8 cellular contexts compared by ENCODE assay signal in genomic region chr21:41678944-41679343, GRCh38.
DNase-seq lines count a peak whose midpoint lies in the region; ATAC-seq and TF ChIP-seq lines count a peak whose summit lies in the region.

No MANE protein-coding gene starts in this region.

- H3K36me3 ChIP-seq in breast epithelium (no peaks in the 10 kb centered on the region), iPS-20b (ENCODE audit: insufficient read depth, low read depth, low read length) (no peaks in the 10 kb centered on the region)

- H3K4me1 ChIP-seq in breast epithelium (peaks cover 0 to 9% of the 10 kb centered on the region in 2 donors), iPS-20b (ENCODE audit: insufficient read depth, low read length) (peaks cover 10% of the 10 kb centered on the region)

- no peak overlapping the region for H3K4me3 Mint-ChIP-seq in activated CD8-positive, alpha-beta T cell treated with anti-CD3 and anti-CD28 coated beads for 36 hours
- no peak overlapping the region for H3K4me3 Mint-ChIP-seq in activated CD8-positive, alpha-beta T cell treated with anti-CD3 and anti-CD28 coated beads, Interleukin-2, amount 10 ng/mL, durations not matched to agents 7 days and 5 days

- H3K27ac Mint-ChIP-seq in activated CD8-positive, alpha-beta T cell treated with anti-CD3 and anti-CD28 coated beads for 36 hours = no peak overlapping the region
- no peak overlapping the region for H3K27ac Mint-ChIP-seq in activated CD8-positive, alpha-beta T cell treated with anti-CD3 and anti-CD28 coated beads, Interleukin-2, amount 10 ng/mL, durations not matched to agents 7 days and 5 days

- intact Hi-C loops in activated CD8-positive, alpha-beta T cell treated with anti-CD3 and anti-CD28 coated beads for 36 hours (cut with micrococcal nuclease) = no loop called here
- intact Hi-C loops in breast epithelium (cut with DNase I; ENCODE audit: low total_unique reads) = no loop called here

- no peaks in the 10 kb centered on the region for H3K4me1 Mint-ChIP-seq in activated CD8-positive, alpha-beta T cell treated with anti-CD3 and anti-CD28 coated beads for 36 hours (ENCODE audit: low read depth)
- no peaks in the 10 kb centered on the region for H3K4me1 Mint-ChIP-seq in activated CD8-positive, alpha-beta T cell treated with anti-CD3 and anti-CD28 coated beads, Interleukin-2, amount 10 ng/mL, durations not matched to agents 7 days and 5 days (ENCODE audit: low read depth)

- no peaks in the 10 kb centered on the region for H3K36me3 Mint-ChIP-seq in activated CD8-positive, alpha-beta T cell treated with anti-CD3 and anti-CD28 coated beads for 36 hours (ENCODE audit: low read depth)
- H3K36me3 Mint-ChIP-seq in activated CD8-positive, alpha-beta T cell treated with anti-CD3 and anti-CD28 coated beads, Interleukin-2, amount 10 ng/mL, durations not matched to agents 7 days and 5 days (ENCODE audit: low read depth) = no peaks in the 10 kb centered on the region

- CTCF ChIA-PET in activated CD8-positive, alpha-beta T cell treated with anti-CD3 and anti-CD28 coated beads for 36 hours (lab: Charles Lee) = no interaction called here
- CTCF ChIA-PET in activated CD8-positive, alpha-beta T cell treated with anti-CD3 and anti-CD28 coated beads, Interleukin-2, amount 10 ng/mL, durations not matched to agents 7 days and 5 days (lab: Charles Lee) = no interaction called here

- H3K9ac ChIP-seq in iPS-20b (ENCODE audit: low read depth, low read length) = peak overlapping the region; percentile 21; the same call in 1 of the 2 replicates

- no peak for TF ChIP-seq CTCF in activated CD8-positive, alpha-beta T cell treated with anti-CD3 and anti-CD28 coated beads for 36 hours (IDR thresholded peaks at IDR 0.05)
- no peak for TF ChIP-seq CTCF in breast epithelium (IDR thresholded peaks at IDR 0.05)

- POLR2A ChIA-PET in activated CD8-positive, alpha-beta T cell treated with anti-CD3 and anti-CD28 coated beads for 36 hours (lab: Charles Lee) = no interaction called here
- POLR2A ChIA-PET in activated CD8-positive, alpha-beta T cell treated with anti-CD3 and anti-CD28 coated beads, Interleukin-2, amount 10 ng/mL, durations not matched to agents 7 days and 5 days (lab: Charles Lee) = no interaction called here

- no peak for TF ChIP-seq POLR2A in breast epithelium (IDR thresholded peaks at IDR 0.05)

- H3K4me3 ChIP-seq in breast epithelium = peak overlapping the region in 2 of 3 donors; percentile 20 to 41
- no peak overlapping the region for H3K4me3 ChIP-seq in iPS-20b (ENCODE audit: low read length)
- H3K4me3 ChIP-seq in skeletal muscle cell (ENCODE audit: low read depth, low read length) = no peak overlapping the region

- no peaks in the 10 kb centered on the region for H3K9me3 ChIP-seq in breast epithelium
- H3K9me3 ChIP-seq in iPS-20b (ENCODE audit: insufficient read depth, low read depth, low read length) = no peaks in the 10 kb centered on the region

- peaks cover 1% of the 10 kb centered on the region for H3K27me3 Mint-ChIP-seq in activated CD8-positive, alpha-beta T cell treated with anti-CD3 and anti-CD28 coated beads for 36 hours
- peaks cover 20% of the 10 kb centered on the region for H3K27me3 Mint-ChIP-seq in activated CD8-positive, alpha-beta T cell treated with anti-CD3 and anti-CD28 coated beads, Interleukin-2, amount 10 ng/mL, durations not matched to agents 7 days and 5 days (ENCODE audit: low read depth)

- ATAC-seq in activated CD8-positive, alpha-beta T cell treated with anti-CD3 and anti-CD28 coated beads for 36 hours = no peak
- no peak for ATAC-seq in activated CD8-positive, alpha-beta T cell treated with anti-CD3 and anti-CD28 coated beads, Interleukin-2, amount 10 ng/mL, durations not matched to agents 7 days and 5 days
- ATAC-seq in HG02852 (IDR thresholded peaks at IDR 0.05; ENCODE audit: unreplicated experiment) = no peak

- H3K27me3 ChIP-seq in breast epithelium = no peaks in the 10 kb centered on the region
- no peaks in the 10 kb centered on the region for H3K27me3 ChIP-seq in iPS-20b (ENCODE audit: insufficient read depth, low read length)

- H3K27ac ChIP-seq in breast epithelium (peak overlapping the region; percentile 93 to 94), iPS-20b (ENCODE audit: low read length) (no peak overlapping the region)

- no peaks in the 10 kb centered on the region for H3K9me3 Mint-ChIP-seq in activated CD8-positive, alpha-beta T cell treated with anti-CD3 and anti-CD28 coated beads for 36 hours
- H3K9me3 Mint-ChIP-seq in activated CD8-positive, alpha-beta T cell treated with anti-CD3 and anti-CD28 coated beads, Interleukin-2, amount 10 ng/mL, durations not matched to agents 7 days and 5 days (ENCODE audit: insufficient read depth) = no peaks in the 10 kb centered on the region

- peak; percentile 6 for DNase-seq in activated CD8-positive, alpha-beta T cell treated with anti-CD3 and anti-CD28 coated beads for 36 hours
- DNase-seq in activated CD8-positive, alpha-beta T cell treated with anti-CD3 and anti-CD28 coated beads, Interleukin-2, amount 10 ng/mL, durations not matched to agents 7 days and 5 days = no peak
- DNase-seq in NCI-H526 treated with DMSO at 0.1 percent for 48 hours (lab: John Stamatoyannopoulos, UW) (peak; percentile 87), breast epithelium (ENCODE audit: low spot score in 2 of 2) (peak; percentile 94 to 98), skeletal muscle cell (ENCODE audit: low read depth) (peak; percentile 74), NCI-H2227 (lab: John Stamatoyannopoulos, UW; ENCODE audit: unreplicated experiment) (no peak)

Comparison
In these comparisons a context has a peak if more than half of its experiments do, and no peak if none do; other contexts are left out.
1. DNase-seq: peak in activated CD8-positive, alpha-beta T cell treated with anti-CD3 and anti-CD28 coated beads for 36 hours (single experiment), NCI-H526 treated with DMSO at 0.1 percent for 48 hours (single experiment), breast epithelium (2 of 2) and skeletal muscle cell (single experiment); none in activated CD8-positive, alpha-beta T cell treated with anti-CD3 and anti-CD28 coated beads, Interleukin-2, amount 10 ng/mL, durations not matched to agents 7 days and 5 days (single experiment) and NCI-H2227 (single experiment).
2. H3K4me3 ChIP-seq: peak in breast epithelium (2 of 3); none in iPS-20b (single experiment) and skeletal muscle cell (single experiment).